1 cellular context compared by ENCODE assay signal in the genomic region with DNA sequence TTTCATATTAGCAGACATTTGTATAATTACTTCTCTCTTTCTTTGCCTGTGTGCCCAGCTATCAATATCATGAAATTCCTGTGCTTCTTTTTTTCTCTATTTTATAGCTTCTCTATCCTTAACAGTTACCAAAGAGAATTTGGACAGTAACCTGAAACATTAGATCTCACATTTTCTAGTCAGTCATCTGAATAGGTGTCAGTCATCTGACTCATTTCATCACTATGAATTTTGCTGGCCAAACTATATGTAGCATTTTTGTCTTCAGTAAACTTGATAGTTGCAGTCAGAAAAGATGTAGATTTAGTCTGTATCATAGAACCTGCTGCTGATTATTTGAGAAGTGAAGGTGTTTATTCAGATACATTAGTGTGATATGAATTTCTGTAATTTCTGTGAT.
TF ChIP-seq lines count a peak whose summit lies in the region.

No MANE protein-coding gene starts in this region.

TF ChIP-seq in GM12878, 131 proteins besides CTCF, POLR2A, EP300 and RAD21:
- TF ChIP-seq BCL11A (IDR thresholded peaks at IDR 0.05; ENCODE audit: low read depth, low read length) (no peak), CHD4 (IDR thresholded peaks at IDR 0.05) (no peak), JUNB (IDR thresholded peaks at IDR 0.05) (peak; percentile 44; the same call in 1 of the 2 replicates), SUPT20H (IDR thresholded peaks at IDR 0.05; ENCODE audit: borderline replicate concordance, control insufficient read depth, low read depth, low read length) (no peak)
- TF ChIP-seq, protein P1, sequence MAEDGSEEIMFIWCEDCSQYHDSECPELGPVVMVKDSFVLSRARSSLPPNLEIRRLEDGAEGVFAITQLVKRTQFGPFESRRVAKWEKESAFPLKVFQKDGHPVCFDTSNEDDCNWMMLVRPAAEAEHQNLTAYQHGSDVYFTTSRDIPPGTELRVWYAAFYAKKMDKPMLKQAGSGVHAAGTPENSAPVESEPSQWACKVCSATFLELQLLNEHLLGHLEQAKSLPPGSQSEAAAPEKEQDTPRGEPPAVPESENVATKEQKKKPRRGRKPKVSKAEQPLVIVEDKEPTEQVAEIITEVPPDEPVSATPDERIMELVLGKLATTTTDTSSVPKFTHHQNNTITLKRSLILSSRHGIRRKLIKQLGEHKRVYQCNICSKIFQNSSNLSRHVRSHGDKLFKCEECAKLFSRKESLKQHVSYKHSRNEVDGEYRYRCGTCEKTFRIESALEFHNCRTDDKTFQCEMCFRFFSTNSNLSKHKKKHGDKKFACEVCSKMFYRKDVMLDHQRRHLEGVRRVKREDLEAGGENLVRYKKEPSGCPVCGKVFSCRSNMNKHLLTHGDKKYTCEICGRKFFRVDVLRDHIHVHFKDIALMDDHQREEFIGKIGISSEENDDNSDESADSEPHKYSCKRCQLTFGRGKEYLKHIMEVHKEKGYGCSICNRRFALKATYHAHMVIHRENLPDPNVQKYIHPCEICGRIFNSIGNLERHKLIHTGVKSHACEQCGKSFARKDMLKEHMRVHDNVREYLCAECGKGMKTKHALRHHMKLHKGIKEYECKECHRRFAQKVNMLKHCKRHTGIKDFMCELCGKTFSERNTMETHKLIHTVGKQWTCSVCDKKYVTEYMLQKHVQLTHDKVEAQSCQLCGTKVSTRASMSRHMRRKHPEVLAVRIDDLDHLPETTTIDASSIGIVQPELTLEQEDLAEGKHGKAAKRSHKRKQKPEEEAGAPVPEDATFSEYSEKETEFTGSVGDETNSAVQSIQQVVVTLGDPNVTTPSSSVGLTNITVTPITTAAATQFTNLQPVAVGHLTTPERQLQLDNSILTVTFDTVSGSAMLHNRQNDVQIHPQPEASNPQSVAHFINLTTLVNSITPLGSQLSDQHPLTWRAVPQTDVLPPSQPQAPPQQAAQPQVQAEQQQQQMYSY (CRISPR knock-in tag; IDR thresholded peaks at IDR 0.05), result no peak
- TF ChIP-seq, protein P2, sequence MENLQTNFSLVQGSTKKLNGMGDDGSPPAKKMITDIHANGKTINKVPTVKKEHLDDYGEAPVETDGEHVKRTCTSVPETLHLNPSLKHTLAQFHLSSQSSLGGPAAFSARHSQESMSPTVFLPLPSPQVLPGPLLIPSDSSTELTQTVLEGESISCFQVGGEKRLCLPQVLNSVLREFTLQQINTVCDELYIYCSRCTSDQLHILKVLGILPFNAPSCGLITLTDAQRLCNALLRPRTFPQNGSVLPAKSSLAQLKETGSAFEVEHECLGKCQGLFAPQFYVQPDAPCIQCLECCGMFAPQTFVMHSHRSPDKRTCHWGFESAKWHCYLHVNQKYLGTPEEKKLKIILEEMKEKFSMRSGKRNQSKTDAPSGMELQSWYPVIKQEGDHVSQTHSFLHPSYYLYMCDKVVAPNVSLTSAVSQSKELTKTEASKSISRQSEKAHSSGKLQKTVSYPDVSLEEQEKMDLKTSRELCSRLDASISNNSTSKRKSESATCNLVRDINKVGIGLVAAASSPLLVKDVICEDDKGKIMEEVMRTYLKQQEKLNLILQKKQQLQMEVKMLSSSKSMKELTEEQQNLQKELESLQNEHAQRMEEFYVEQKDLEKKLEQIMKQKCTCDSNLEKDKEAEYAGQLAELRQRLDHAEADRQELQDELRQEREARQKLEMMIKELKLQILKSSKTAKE (IDR thresholded peaks at IDR 0.05; ENCODE audit: low read depth, poor library complexity, severe bottlenecking), result peak; percentile 54
- TF ChIP-seq, protein P3, sequence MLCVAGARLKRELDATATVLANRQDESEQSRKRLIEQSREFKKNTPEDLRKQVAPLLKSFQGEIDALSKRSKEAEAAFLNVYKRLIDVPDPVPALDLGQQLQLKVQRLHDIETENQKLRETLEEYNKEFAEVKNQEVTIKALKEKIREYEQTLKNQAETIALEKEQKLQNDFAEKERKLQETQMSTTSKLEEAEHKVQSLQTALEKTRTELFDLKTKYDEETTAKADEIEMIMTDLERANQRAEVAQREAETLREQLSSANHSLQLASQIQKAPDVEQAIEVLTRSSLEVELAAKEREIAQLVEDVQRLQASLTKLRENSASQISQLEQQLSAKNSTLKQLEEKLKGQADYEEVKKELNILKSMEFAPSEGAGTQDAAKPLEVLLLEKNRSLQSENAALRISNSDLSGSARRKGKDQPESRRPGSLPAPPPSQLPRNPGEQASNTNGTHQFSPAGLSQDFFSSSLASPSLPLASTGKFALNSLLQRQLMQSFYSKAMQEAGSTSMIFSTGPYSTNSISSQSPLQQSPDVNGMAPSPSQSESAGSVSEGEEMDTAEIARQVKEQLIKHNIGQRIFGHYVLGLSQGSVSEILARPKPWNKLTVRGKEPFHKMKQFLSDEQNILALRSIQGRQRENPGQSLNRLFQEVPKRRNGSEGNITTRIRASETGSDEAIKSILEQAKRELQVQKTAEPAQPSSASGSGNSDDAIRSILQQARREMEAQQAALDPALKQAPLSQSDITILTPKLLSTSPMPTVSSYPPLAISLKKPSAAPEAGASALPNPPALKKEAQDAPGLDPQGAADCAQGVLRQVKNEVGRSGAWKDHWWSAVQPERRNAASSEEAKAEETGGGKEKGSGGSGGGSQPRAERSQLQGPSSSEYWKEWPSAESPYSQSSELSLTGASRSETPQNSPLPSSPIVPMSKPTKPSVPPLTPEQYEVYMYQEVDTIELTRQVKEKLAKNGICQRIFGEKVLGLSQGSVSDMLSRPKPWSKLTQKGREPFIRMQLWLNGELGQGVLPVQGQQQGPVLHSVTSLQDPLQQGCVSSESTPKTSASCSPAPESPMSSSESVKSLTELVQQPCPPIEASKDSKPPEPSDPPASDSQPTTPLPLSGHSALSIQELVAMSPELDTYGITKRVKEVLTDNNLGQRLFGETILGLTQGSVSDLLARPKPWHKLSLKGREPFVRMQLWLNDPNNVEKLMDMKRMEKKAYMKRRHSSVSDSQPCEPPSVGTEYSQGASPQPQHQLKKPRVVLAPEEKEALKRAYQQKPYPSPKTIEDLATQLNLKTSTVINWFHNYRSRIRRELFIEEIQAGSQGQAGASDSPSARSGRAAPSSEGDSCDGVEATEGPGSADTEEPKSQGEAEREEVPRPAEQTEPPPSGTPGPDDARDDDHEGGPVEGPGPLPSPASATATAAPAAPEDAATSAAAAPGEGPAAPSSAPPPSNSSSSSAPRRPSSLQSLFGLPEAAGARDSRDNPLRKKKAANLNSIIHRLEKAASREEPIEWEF (IDR thresholded peaks at IDR 0.05; ENCODE audit: insufficient replicate concordance, low read depth, low read length), result no peak
- TF ChIP-seq, protein P4, sequence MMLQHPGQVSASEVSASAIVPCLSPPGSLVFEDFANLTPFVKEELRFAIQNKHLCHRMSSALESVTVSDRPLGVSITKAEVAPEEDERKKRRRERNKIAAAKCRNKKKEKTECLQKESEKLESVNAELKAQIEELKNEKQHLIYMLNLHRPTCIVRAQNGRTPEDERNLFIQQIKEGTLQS (IDR thresholded peaks at IDR 0.05; ENCODE audit: borderline replicate concordance, extremely low read depth, low read depth, low read length), result no peak
- TF ChIP-seq, protein P5, sequence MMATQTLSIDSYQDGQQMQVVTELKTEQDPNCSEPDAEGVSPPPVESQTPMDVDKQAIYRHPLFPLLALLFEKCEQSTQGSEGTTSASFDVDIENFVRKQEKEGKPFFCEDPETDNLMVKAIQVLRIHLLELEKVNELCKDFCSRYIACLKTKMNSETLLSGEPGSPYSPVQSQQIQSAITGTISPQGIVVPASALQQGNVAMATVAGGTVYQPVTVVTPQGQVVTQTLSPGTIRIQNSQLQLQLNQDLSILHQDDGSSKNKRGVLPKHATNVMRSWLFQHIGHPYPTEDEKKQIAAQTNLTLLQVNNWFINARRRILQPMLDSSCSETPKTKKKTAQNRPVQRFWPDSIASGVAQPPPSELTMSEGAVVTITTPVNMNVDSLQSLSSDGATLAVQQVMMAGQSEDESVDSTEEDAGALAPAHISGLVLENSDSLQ (IDR thresholded peaks at IDR 0.05), result peak; percentile 70
